In the genomic region with DNA sequence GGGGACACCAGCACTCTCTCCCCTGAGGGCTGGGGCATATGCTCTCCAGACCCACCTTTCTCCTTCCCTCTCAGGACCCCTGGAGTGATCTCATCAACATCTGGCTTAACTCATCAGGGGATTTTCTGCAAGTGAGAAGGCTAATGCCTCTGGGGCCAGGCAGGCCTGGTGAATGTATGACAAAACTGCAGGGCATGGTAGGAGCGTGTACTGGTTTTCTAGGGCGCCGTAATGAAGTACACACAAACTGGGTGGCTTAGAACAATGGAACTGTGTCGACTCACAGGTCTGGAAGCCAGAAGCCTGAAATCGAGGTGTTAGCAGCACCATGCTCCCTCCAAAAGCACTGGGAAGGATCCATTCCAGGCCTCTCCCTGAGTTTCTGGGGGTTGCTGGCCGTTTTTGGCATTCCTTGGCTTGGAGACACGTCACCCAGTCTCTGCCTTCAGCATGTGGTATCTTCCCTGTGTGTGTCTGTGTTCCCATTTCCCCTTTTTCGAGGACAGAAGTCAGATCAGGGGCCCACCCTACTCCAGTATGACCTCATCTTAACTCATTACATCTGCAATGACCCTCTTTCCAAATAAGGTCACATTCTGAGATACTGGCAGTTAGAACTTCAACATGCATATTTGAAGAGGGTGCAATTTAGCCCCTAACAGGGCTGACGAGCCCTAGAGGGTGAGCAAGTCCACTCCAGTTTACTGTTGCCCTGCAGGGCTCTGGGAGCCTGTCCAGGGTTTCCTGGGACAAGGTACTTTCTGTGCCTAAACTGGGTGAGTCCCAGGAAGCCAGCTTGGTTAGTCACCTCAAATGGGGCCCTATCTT, we compare ENCODE assay signal across 1 cellular context.
TF ChIP-seq lines count a peak whose summit lies in the region.

No MANE protein-coding gene starts in this region.

TF ChIP-seq in HEK293T, 16 proteins besides CTCF, POLR2A, EP300 and RAD21:
- TF ChIP-seq SUZ12 (IDR thresholded peaks at IDR 0.05): no peak
- TF ChIP-seq, protein P1, sequence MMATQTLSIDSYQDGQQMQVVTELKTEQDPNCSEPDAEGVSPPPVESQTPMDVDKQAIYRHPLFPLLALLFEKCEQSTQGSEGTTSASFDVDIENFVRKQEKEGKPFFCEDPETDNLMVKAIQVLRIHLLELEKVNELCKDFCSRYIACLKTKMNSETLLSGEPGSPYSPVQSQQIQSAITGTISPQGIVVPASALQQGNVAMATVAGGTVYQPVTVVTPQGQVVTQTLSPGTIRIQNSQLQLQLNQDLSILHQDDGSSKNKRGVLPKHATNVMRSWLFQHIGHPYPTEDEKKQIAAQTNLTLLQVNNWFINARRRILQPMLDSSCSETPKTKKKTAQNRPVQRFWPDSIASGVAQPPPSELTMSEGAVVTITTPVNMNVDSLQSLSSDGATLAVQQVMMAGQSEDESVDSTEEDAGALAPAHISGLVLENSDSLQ (IDR thresholded peaks at IDR 0.05): no peak
- no peak for TF ChIP-seq LEF1 (IDR thresholded peaks at IDR 0.05; ENCODE audit: borderline replicate concordance)
- no peak for TF ChIP-seq CTBP1 (IDR thresholded peaks at IDR 0.05; ENCODE audit: borderline replicate concordance)
- no peak for TF ChIP-seq NFRKB (IDR thresholded peaks at IDR 0.05)
- TF ChIP-seq HDGF (IDR thresholded peaks at IDR 0.05; ENCODE audit: borderline replicate concordance): no peak
- TF ChIP-seq L3MBTL2 (conservative IDR thresholded peaks at IDR 0.05): no peak
- no peak for TF ChIP-seq ELF4 (IDR thresholded peaks at IDR 0.05)
- TF ChIP-seq FOXM1 (IDR thresholded peaks at IDR 0.05; ENCODE audit: borderline replicate concordance): no peak
- TF ChIP-seq FOXK2 (IDR thresholded peaks at IDR 0.05): no peak
- no peak for TF ChIP-seq ZNF384 (IDR thresholded peaks at IDR 0.05)
